ENCODE assay signal across 9 cellular contexts in genomic region chr15:67240235-67241131, GRCh38. TPM values are rescaled to one million over a fixed set of nuclear protein-coding genes. Genes with fewer than 3 reads are reported as not detected.
DNase-seq lines count a peak whose midpoint lies in the region; ATAC-seq and TF ChIP-seq lines count a peak whose summit lies in the region.
"Had no signal": no experiment of that assay in that cellular context is flagged by ENCODE, and none has a peak within 500 bp of the region (broad histone marks: within the 10 kb centered on the region; RNA-seq: fewer than 3 reads in every experiment).

No MANE protein-coding gene starts in this region.

- H3K4me3 ChIP-seq in CD8-positive, alpha-beta T cell (ENCODE audit: low read depth, low read length), result no peak overlapping the region
- H3K4me3 ChIP-seq: heart left ventricle had no signal

- H3K4me1 Mint-ChIP-seq in CD8-positive, alpha-beta T cell (ENCODE audit: low read depth), result peaks cover 53% of the 10 kb centered on the region
- H3K4me1 Mint-ChIP-seq in activated CD8-positive, alpha-beta T cell treated with anti-CD3 and anti-CD28 coated beads for 36 hours (ENCODE audit: low read depth), result peaks cover 53% of the 10 kb centered on the region

- intact Hi-C loops in CD8-positive, alpha-beta T cell (cut with DNase I, micrococcal nuclease), result loop anchor here in 1 of 2 experiments (1.0 kb wide), 2 partner anchors 63 to 193 kb away; no protein-coding TSS in a partner anchor
- intact Hi-C loops in activated CD8-positive, alpha-beta T cell treated with anti-CD3 and anti-CD28 coated beads for 36 hours (cut with micrococcal nuclease), result loop anchor here (2.0 kb wide), 1 partner anchor 66 kb away; no protein-coding TSS in a partner anchor
- intact Hi-C loops in left colon (cut with DNase I, micrococcal nuclease), result no loop called here

- H3K9me3 ChIP-seq in CD8-positive, alpha-beta T cell (ENCODE audit: low read length), result no peaks in the 10 kb centered on the region
- H3K9me3 ChIP-seq: heart left ventricle had no signal

- no peaks in the 10 kb centered on the region for H3K36me3 ChIP-seq in CD8-positive, alpha-beta T cell (ENCODE audit: insufficient read depth, low read length)

- CTCF ChIA-PET in CD8-positive, alpha-beta T cell (lab: Charles Lee), result interaction anchor here (1.1 to 2.4 kb wide), 7 partner anchors 10 to 294 kb away, joined by 3 to 15 read pairs (median 4); no protein-coding TSS in a partner anchor
- CTCF ChIA-PET in activated CD8-positive, alpha-beta T cell treated with anti-CD3 and anti-CD28 coated beads for 36 hours (lab: Charles Lee), result interaction anchor here (0.9 to 2.3 kb wide), 9 partner anchors 9 to 297 kb away, joined by 3 to 14 read pairs (median 6); no protein-coding TSS in a partner anchor

- POLR2A ChIA-PET in CD8-positive, alpha-beta T cell (lab: Charles Lee), result interaction anchor here (0.6 to 1.7 kb wide), 3 partner anchors 14 to 46 kb away, joined by 3 to 6 read pairs (median 3); partner anchors contain the start of genes AAGAB and IQCH
- POLR2A ChIA-PET in activated CD8-positive, alpha-beta T cell treated with anti-CD3 and anti-CD28 coated beads for 36 hours (lab: Charles Lee), result interaction anchor here (0.7 to 2.3 kb wide), 7 partner anchors 9 to 1909 kb away, joined by 3 to 7 read pairs (median 4); no protein-coding TSS in a partner anchor

- H3K27ac Mint-ChIP-seq in CD8-positive, alpha-beta T cell, result peak overlapping the region; percentile 41
- H3K27ac Mint-ChIP-seq in activated CD8-positive, alpha-beta T cell treated with anti-CD3 and anti-CD28 coated beads for 36 hours, result peak overlapping the region; percentile 81

- H3K27ac ChIP-seq in CD8-positive, alpha-beta T cell (ENCODE audit: low read depth, low read length), result no peak overlapping the region

- peak in 3 of 7 experiments; percentile 20 to 26 (median 21) for DNase-seq in CD8-positive, alpha-beta T cell
- DNase-seq in NCI-H2171 (lab: John Stamatoyannopoulos, UW) (peak; percentile 4), left colon (peak in 1 of 2 donors; percentile 50), HPDE6-E6E7 (ENCODE audit: extremely low spot score) (no peak), GM19238 (ENCODE audit: insufficient read length, low spot score) (no peak)
- peak; percentile 35 for DNase-seq in activated CD8-positive, alpha-beta T cell treated with anti-CD3 and anti-CD28 coated beads for 36 hours
- DNase-seq: heart left ventricle had no signal

- no peak for TF ChIP-seq CTCF in CD8-positive, alpha-beta T cell (IDR thresholded peaks at IDR 0.05)
- TF ChIP-seq CTCF in activated CD8-positive, alpha-beta T cell treated with anti-CD3 and anti-CD28 coated beads for 36 hours (IDR thresholded peaks at IDR 0.05), result peak; percentile 52

- H3K4me1 ChIP-seq in CD8-positive, alpha-beta T cell (ENCODE audit: insufficient read depth, low read length), result peaks cover 27% of the 10 kb centered on the region

- no peaks in the 10 kb centered on the region for H3K27me3 Mint-ChIP-seq in CD8-positive, alpha-beta T cell (ENCODE audit: low read depth)
- no peaks in the 10 kb centered on the region for H3K27me3 Mint-ChIP-seq in activated CD8-positive, alpha-beta T cell treated with anti-CD3 and anti-CD28 coated beads for 36 hours

- peak; percentile 66 for ATAC-seq in CD8-positive, alpha-beta T cell
- ATAC-seq in GM21723 (IDR thresholded peaks at IDR 0.05; ENCODE audit: unreplicated experiment), result peak; percentile 15
- peak; percentile 38 for ATAC-seq in activated CD8-positive, alpha-beta T cell treated with anti-CD3 and anti-CD28 coated beads for 36 hours
- ATAC-seq in left colon, result peak; percentile 81
- no peak for ATAC-seq in GM18870 (IDR thresholded peaks at IDR 0.05; ENCODE audit: unreplicated experiment)

- peaks cover 15% of the 10 kb centered on the region for H3K36me3 Mint-ChIP-seq in CD8-positive, alpha-beta T cell
- peaks cover 10% of the 10 kb centered on the region for H3K36me3 Mint-ChIP-seq in activated CD8-positive, alpha-beta T cell treated with anti-CD3 and anti-CD28 coated beads for 36 hours (ENCODE audit: low read depth)

- H3K4me3 Mint-ChIP-seq in CD8-positive, alpha-beta T cell, result peak overlapping the region; percentile 30
- H3K4me3 Mint-ChIP-seq in activated CD8-positive, alpha-beta T cell treated with anti-CD3 and anti-CD28 coated beads for 36 hours, result no peak overlapping the region

- no peaks in the 10 kb centered on the region for H3K27me3 ChIP-seq in CD8-positive, alpha-beta T cell (ENCODE audit: insufficient read depth, low read length)
- H3K27me3 ChIP-seq: heart left ventricle had no signal

- no peaks in the 10 kb centered on the region for H3K9me3 Mint-ChIP-seq in CD8-positive, alpha-beta T cell
- H3K9me3 Mint-ChIP-seq in activated CD8-positive, alpha-beta T cell treated with anti-CD3 and anti-CD28 coated beads for 36 hours, result no peaks in the 10 kb centered on the region

RNA-seq across cellular contexts. Expression of gene AAGAB, which starts 14.0 kb away (rescaled TPM):
- 10 to 100 TPM; 17.0 to 18.0 TPM for total RNA-seq in CD8-positive, alpha-beta T cell
- total RNA-seq in activated CD8-positive, alpha-beta T cell treated with anti-CD3 and anti-CD28 coated beads for 36 hours, result 10 to 100 TPM; 42.6 to 51.2 TPM
- 10 to 100 TPM; 53.2 to 62.5 TPM for total RNA-seq in left colon

RNA-seq across cellular contexts. Expression of gene IQCH, which starts 14.1 kb away (rescaled TPM):
- total RNA-seq in CD8-positive, alpha-beta T cell, result under 1 TPM; 0.39 to 0.60 TPM
- 1 to 10 TPM; 1.2 to 1.7 TPM for total RNA-seq in activated CD8-positive, alpha-beta T cell treated with anti-CD3 and anti-CD28 coated beads for 36 hours
- 1 to 10 TPM; 1.8 to 2.9 TPM for total RNA-seq in left colon

Comparison
In these comparisons a context has a peak if more than half of its experiments do, and no peak if none do; other contexts are left out.
1. DNase-seq: peak in NCI-H2171 (single experiment) and activated CD8-positive, alpha-beta T cell treated with anti-CD3 and anti-CD28 coated beads for 36 hours (single experiment); none in HPDE6-E6E7 (single experiment) and GM19238 (single experiment).